Comparison of ENCODE assay signal across 8 cellular contexts in genomic region chr19:7294571-7295212, GRCh38. TPM values are rescaled to one million over a fixed set of nuclear protein-coding genes. Genes with fewer than 3 reads are reported as not detected.
A peak's percentile ranks its signal among the peaks of the same experiment; 100 is the strongest.
DNase-seq lines count a peak whose midpoint lies in the region; ATAC-seq and TF ChIP-seq lines count a peak whose summit lies in the region.

No MANE protein-coding gene starts in this region.

- H4K20me1 ChIP-seq in BLaER1 (peaks cover 34% of the 10 kb centered on the region), MM.1S (ENCODE audit: insufficient read depth, low read length) (peaks cover 4% of the 10 kb centered on the region; the same call in 1 of the 2 replicates)

- H3K9me3 ChIP-seq in BLaER1 (no peaks in the 10 kb centered on the region; the same call in 1 of the 2 replicates), MM.1S (replicated peaks; ENCODE audit: insufficient read depth, low read length) (no peaks in the 10 kb centered on the region), ectodermal cell (ENCODE audit: control insufficient read depth, low read length) (no peaks in the 10 kb centered on the region), lung (ENCODE audit: control insufficient read depth in 2 of 2, insufficient read depth in 1 of 2, low read length in 1 of 2) (no peaks in the 10 kb centered on the region)

- whole genome bisulfite sequencing in ectodermal cell, 2 experiments = 8 to 9% methylated on average over 39 to 40 of the region's 40 CpGs
- 2% methylated on average over 40 of the region's 40 CpGs for WGBS in lung, 2 donors

- peak overlapping the region; percentile 80 for H3K9ac ChIP-seq in BLaER1
- H3K9ac ChIP-seq in MM.1S (ENCODE audit: low read length) = peak overlapping the region; percentile 89

- H2AFZ ChIP-seq in MM.1S (ENCODE audit: low read length) = peak overlapping the region; percentile 95

- TF ChIP-seq CTCF in MM.1S (IDR thresholded peaks at IDR 0.05; ENCODE audit: low read length) (peak; percentile 60), lung (IDR thresholded peaks at IDR 0.05; ENCODE audit: control extremely low read depth, extremely low read depth) (peak; percentile 18)

- peak; percentile 43 for TF ChIP-seq POLR2A in GM18951 (IDR thresholded peaks at IDR 0.05; ENCODE audit: extremely low read depth, insufficient read depth, insufficient read length)

- H3K36me3 Mint-ChIP-seq in stimulated activated effector memory CD8-positive, alpha-beta T cell treated with anti-CD3 and anti-CD28 coated beads, Interleukin-12 subunit alpha, Interleukin-12 subunit beta, amount 100 ng/mL, for 72 hours = no peaks in the 10 kb centered on the region

- H3K36me3 ChIP-seq in BLaER1 = no peaks in the 10 kb centered on the region
- H3K36me3 ChIP-seq in MM.1S (replicated peaks; ENCODE audit: insufficient read depth, low read length) = no peaks in the 10 kb centered on the region
- H3K36me3 ChIP-seq in ectodermal cell (ENCODE audit: control insufficient read depth, insufficient read depth, low read length) = no peaks in the 10 kb centered on the region
- H3K36me3 ChIP-seq in lung (ENCODE audit: control insufficient read depth in 2 of 2, insufficient read depth in 2 of 2, low read length in 2 of 2) = no peaks in the 10 kb centered on the region

- in situ Hi-C loops in GM18951 (cut with MboI; ENCODE audit: low sequenced_read_pairs, unreplicated experiment) = no loop called here

- H3K27ac ChIP-seq in BLaER1 (peak overlapping the region; percentile 83), MM.1S (ENCODE audit: low read length) (peak overlapping the region; percentile 77), ectodermal cell (ENCODE audit: insufficient read depth, low read depth, low read length, poor library complexity, severe bottlenecking) (no peak overlapping the region), lung (ENCODE audit: low read depth in 1 of 2, low read length in 1 of 2) (peak overlapping the region; percentile 63 to 86)

- peak; percentile 61 for ATAC-seq in lung (ENCODE audit: insufficient read depth, low FRiP score)
- ATAC-seq in stimulated activated effector memory CD8-positive, alpha-beta T cell treated with anti-CD3 and anti-CD28 coated beads, Interleukin-12 subunit alpha, Interleukin-12 subunit beta, amount 100 ng/mL, for 72 hours = no peak
- ATAC-seq in HG02970 (IDR thresholded peaks at IDR 0.05; ENCODE audit: low FRiP score, unreplicated experiment) = no peak

- peak; percentile 82 for DNase-seq in MM.1S
- peak; percentile 21 for DNase-seq in SKM-1 (lab: John Stamatoyannopoulos, UW; ENCODE audit: unreplicated experiment)
- peak; percentile 72 for DNase-seq in lung (ENCODE audit: low spot score)
- no peak for DNase-seq in stimulated activated effector memory CD8-positive, alpha-beta T cell treated with anti-CD3 and anti-CD28 coated beads, Interleukin-12 subunit alpha, Interleukin-12 subunit beta, amount 100 ng/mL, for 72 hours (ENCODE audit: low spot score in 2 of 2)

- peaks cover 14% of the 10 kb centered on the region; the same call in 1 of the 2 replicates for H3F3A ChIP-seq in MM.1S (ENCODE audit: insufficient read depth, low read length)

- no peak overlapping the region for H3K27ac Mint-ChIP-seq in stimulated activated effector memory CD8-positive, alpha-beta T cell treated with anti-CD3 and anti-CD28 coated beads, Interleukin-12 subunit alpha, Interleukin-12 subunit beta, amount 100 ng/mL, for 72 hours

- H3K4me2 ChIP-seq in BLaER1 (peak overlapping the region; percentile 87), MM.1S (ENCODE audit: low read depth, low read length) (peak overlapping the region; percentile 77)

- peak overlapping the region; percentile 65 for H3K4me3 Mint-ChIP-seq in stimulated activated effector memory CD8-positive, alpha-beta T cell treated with anti-CD3 and anti-CD28 coated beads, Interleukin-12 subunit alpha, Interleukin-12 subunit beta, amount 100 ng/mL, for 72 hours

- H3K4me1 ChIP-seq in BLaER1 (peaks cover 39% of the 10 kb centered on the region), MM.1S (ENCODE audit: low read length) (peaks cover 19% of the 10 kb centered on the region), ectodermal cell (ENCODE audit: control insufficient read depth, insufficient read depth, low read length) (no peaks in the 10 kb centered on the region), lung (ENCODE audit: control insufficient read depth in 2 of 2, insufficient read depth in 2 of 2, low read length in 2 of 2) (peaks cover 0 to 8% of the 10 kb centered on the region in 2 donors)

- peaks cover 41% of the 10 kb centered on the region for H3K79me2 ChIP-seq in MM.1S (ENCODE audit: low read length)

- H3K9me2 ChIP-seq in MM.1S (replicated peaks; ENCODE audit: insufficient read depth, low read length) = no peaks in the 10 kb centered on the region

- H3K4me1 Mint-ChIP-seq in stimulated activated effector memory CD8-positive, alpha-beta T cell treated with anti-CD3 and anti-CD28 coated beads, Interleukin-12 subunit alpha, Interleukin-12 subunit beta, amount 100 ng/mL, for 72 hours = peaks cover 8% of the 10 kb centered on the region

- H3K27me3 ChIP-seq in BLaER1 = no peaks in the 10 kb centered on the region
- H3K27me3 ChIP-seq in MM.1S (replicated peaks; ENCODE audit: insufficient read depth, low read length) = no peaks in the 10 kb centered on the region
- H3K27me3 ChIP-seq in ectodermal cell (ENCODE audit: control insufficient read depth, insufficient read depth, low read length, poor library complexity, severe bottlenecking) = peaks cover 28% of the 10 kb centered on the region
- H3K27me3 ChIP-seq in lung (ENCODE audit: control insufficient read depth, insufficient read depth) = no peaks in the 10 kb centered on the region

- H3K4me3 ChIP-seq in BLaER1 (peak overlapping the region; percentile 98), MM.1S (ENCODE audit: low read length) (peak overlapping the region; percentile 83), ectodermal cell (ENCODE audit: insufficient read depth, low read depth, low read length) (peak overlapping the region; percentile 31), lung (peak overlapping the region; percentile 35)

- no peaks in the 10 kb centered on the region for H3K9me3 Mint-ChIP-seq in stimulated activated effector memory CD8-positive, alpha-beta T cell treated with anti-CD3 and anti-CD28 coated beads, Interleukin-12 subunit alpha, Interleukin-12 subunit beta, amount 100 ng/mL, for 72 hours

RNA-seq across cellular contexts. Expression of gene INSR, which starts 0.5 kb away (rescaled TPM):
- 9.6 TPM for polyA plus RNA-seq in ectodermal cell (2013, experiment 1 of 4)
- polyA plus RNA-seq in ectodermal cell (2013, experiment 2 of 4) = 12.6 TPM
- 10.5 TPM for polyA plus RNA-seq in ectodermal cell (2013, experiment 3 of 4)
- 9.8 TPM for polyA plus RNA-seq in ectodermal cell (2013, experiment 4 of 4)
- total RNA-seq in lung = 10 to 100 TPM; 31.9 to 64.6 TPM
- polyA plus RNA-seq in lung = 1 to 10 TPM; 5.8 to 9.8 TPM

RNA-seq across cellular contexts. Expression of gene ARHGEF18, which starts 54.0 kb away (rescaled TPM):
- 30.5 TPM for polyA plus RNA-seq in ectodermal cell (2013, experiment 1 of 4)
- polyA plus RNA-seq in ectodermal cell (2013, experiment 2 of 4) = 33.0 TPM
- polyA plus RNA-seq in ectodermal cell (2013, experiment 3 of 4) = 24.9 TPM
- polyA plus RNA-seq in ectodermal cell (2013, experiment 4 of 4) = 26.3 TPM
- total RNA-seq in lung = 10 to 100 TPM; 39.9 to 55.6 TPM
- 10 to 100 TPM; 22.8 to 31.0 TPM for polyA plus RNA-seq in lung

Comparison
In these comparisons a context has a peak if more than half of its experiments do, and no peak if none do; other contexts are left out.
1. H3K4me3 ChIP-seq: peak in every context shown above with its lines; median percentile 98 in BLaER1; 83 in MM.1S; 35 in lung; 31 in ectodermal cell.
2. DNase-seq: peak in MM.1S (single experiment), SKM-1 (single experiment) and lung (single experiment); none in stimulated activated effector memory CD8-positive, alpha-beta T cell treated with anti-CD3 and anti-CD28 coated beads, Interleukin-12 subunit alpha, Interleukin-12 subunit beta, amount 100 ng/mL, for 72 hours (0 of 2).